21 cellular contexts compared by ENCODE assay signal in the genomic region with DNA sequence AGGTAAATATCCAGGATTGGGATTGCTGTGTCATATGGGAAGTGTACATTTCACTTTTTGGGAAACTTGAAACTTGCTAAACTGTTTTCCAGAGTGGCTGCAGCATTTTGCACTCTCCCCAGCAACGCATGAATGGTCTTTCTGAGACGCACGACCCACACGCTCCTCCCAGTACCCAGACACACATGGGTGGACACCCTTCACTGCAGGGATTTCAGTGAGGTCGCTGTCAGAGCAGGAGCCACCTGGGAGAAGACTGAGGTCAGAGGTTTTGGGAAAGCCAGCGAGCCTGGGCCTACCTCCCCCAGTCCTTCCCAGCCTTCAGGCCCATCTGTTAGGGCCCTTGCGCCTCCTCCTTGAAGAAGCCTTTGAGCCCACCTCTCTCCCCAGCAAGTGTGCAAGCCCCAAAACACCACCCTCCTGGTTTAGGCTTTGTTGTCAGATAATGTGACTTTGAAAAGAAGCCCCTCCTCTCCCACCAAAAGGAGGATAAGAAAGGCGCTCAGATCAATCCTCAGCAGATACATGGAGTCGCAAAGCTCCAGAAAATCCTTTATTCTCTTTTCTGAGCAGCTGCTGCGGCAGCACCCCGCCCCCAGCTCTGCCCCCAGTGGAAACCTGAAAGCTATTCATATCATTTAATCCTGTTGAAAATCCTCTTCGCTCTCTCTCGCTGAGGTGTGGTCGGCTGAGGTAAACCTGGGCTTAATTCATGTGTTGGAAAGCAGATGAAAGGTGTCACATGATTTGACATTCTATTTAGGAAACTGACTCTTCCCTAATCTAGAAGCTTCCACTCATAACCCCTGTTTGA. TPM values are rescaled to one million over a fixed set of nuclear protein-coding genes. Genes with fewer than 3 reads are reported as not detected.
"Had no signal": no experiment of that assay in that cellular context is flagged by ENCODE, and none has a peak within 500 bp of the region (broad histone marks: within the 10 kb centered on the region; RNA-seq: fewer than 3 reads in every experiment).

No MANE protein-coding gene starts in this region.

- DNase-seq: activated B cell treated with CpG ODN at 0.5 μM for 24 hours; activated CD4-positive, alpha-beta T cell treated with anti-CD3 and anti-CD28 coated beads for 4 hours; activated CD8-positive, alpha-beta T cell treated with anti-CD3 and anti-CD28 coated beads for 36 hours; activated naive CD4-positive, alpha-beta T cell; activated naive CD8-positive, alpha-beta T cell treated with anti-CD3 and anti-CD28 coated beads, Interleukin-2, amount 50 U/mL, for 24 hours; activated T-cell treated with anti-CD3 and anti-CD28 coated beads, Interleukin-2, amount 50 U/mL, for 1 hour; aorta; brain microvascular endothelial cell; central memory CD4-positive, alpha-beta T cell; dorsolateral prefrontal cortex; erythroblast; left ventricle myocardium inferior; mammary epithelial cell; stimulated activated CD4-positive, alpha-beta T cell treated with anti-CD3 and anti-CD28 coated beads, Interleukin-12 subunit alpha, Interleukin-12 subunit beta, amount 100 ng/mL, for 4 hours; stimulated activated CD4-positive, alpha-beta T cell treated with anti-CD3 and anti-CD28 coated beads, Interleukin-1b, Interleukin-23, amount 100 ng/mL, for 48 hours; stimulated activated CD8-positive, alpha-beta memory T cell treated with anti-CD3 and anti-CD28 coated beads, Interleukin-4, amount 100 ng/mL, for 48 hours; stimulated activated naive CD4-positive, alpha-beta T cell had no signal

- H3K9ac ChIP-seq: parathyroid adenoma had no signal

- H3K27me3 ChIP-seq: brain microvascular endothelial cell, dorsolateral prefrontal cortex, neutrophil had no signal

- H3K36me3 ChIP-seq: brain microvascular endothelial cell, left ventricle myocardium inferior, neutrophil had no signal

- H3K4me3 ChIP-seq: dorsolateral prefrontal cortex, left ventricle myocardium inferior had no signal

- H3K4me1 ChIP-seq: left ventricle myocardium inferior, parathyroid adenoma had no signal

- H3K4me1 Mint-ChIP-seq: activated B cell treated with CpG ODN at 0.5 μM for 24 hours; activated naive CD8-positive, alpha-beta T cell treated with anti-CD3 and anti-CD28 coated beads, Interleukin-2, amount 50 U/mL, for 24 hours; activated T-helper 17 cell treated with anti-CD3 and anti-CD28 coated beads, Interleukin-2, amount 50 U/mL, for 72 hours had no signal

- H3K4me3 Mint-ChIP-seq: activated B cell treated with CpG ODN at 0.5 μM for 24 hours; activated CD8-positive, alpha-beta T cell treated with anti-CD3 and anti-CD28 coated beads for 36 hours; activated naive CD8-positive, alpha-beta T cell treated with anti-CD3 and anti-CD28 coated beads, Interleukin-2, amount 50 U/mL, for 24 hours; activated T-helper 17 cell treated with anti-CD3 and anti-CD28 coated beads, Interleukin-2, amount 50 U/mL, for 72 hours; T-helper 2 cell treated with Interferon-gamma antibody and Interleukin-4, amounts not matched to agents 5 μg/mL and 100 μg/mL, for 36 hours had no signal

- H2AFZ ChIP-seq: parathyroid adenoma had no signal

- H3K27ac Mint-ChIP-seq: activated B cell treated with CpG ODN at 0.5 μM for 24 hours; activated CD8-positive, alpha-beta T cell treated with anti-CD3 and anti-CD28 coated beads for 36 hours; activated naive CD8-positive, alpha-beta T cell treated with anti-CD3 and anti-CD28 coated beads, Interleukin-2, amount 50 U/mL, for 24 hours; activated T-helper 17 cell treated with anti-CD3 and anti-CD28 coated beads, Interleukin-2, amount 50 U/mL, for 72 hours; T-helper 2 cell treated with Interferon-gamma antibody and Interleukin-4, amounts not matched to agents 5 μg/mL and 100 μg/mL, for 36 hours had no signal

- H3K27ac ChIP-seq: brain microvascular endothelial cell, dorsolateral prefrontal cortex, left ventricle myocardium inferior, neutrophil, parathyroid adenoma had no signal

- H3K9me3 Mint-ChIP-seq: activated B cell treated with CpG ODN at 0.5 μM for 24 hours; activated CD8-positive, alpha-beta T cell treated with anti-CD3 and anti-CD28 coated beads for 36 hours; activated naive CD8-positive, alpha-beta T cell treated with anti-CD3 and anti-CD28 coated beads, Interleukin-2, amount 50 U/mL, for 24 hours; activated T-helper 17 cell treated with anti-CD3 and anti-CD28 coated beads, Interleukin-2, amount 50 U/mL, for 72 hours; T-helper 2 cell treated with Interferon-gamma antibody and Interleukin-4, amounts not matched to agents 5 μg/mL and 100 μg/mL, for 36 hours had no signal

- H3K9me3 ChIP-seq: left ventricle myocardium inferior, neutrophil had no signal

RNA-seq across cellular contexts. Expression of a gene that starts 12.8 kb away (rescaled TPM):
- total RNA-seq: activated B cell treated with CpG ODN at 0.5 μM for 24 hours had no signal
